In genomic region chr1:90833497-90834087, GRCh38 we compare ENCODE assay signal across 23 cellular contexts.
"Had no signal": no experiment of that assay in that cellular context is flagged by ENCODE, and none has a peak within 500 bp of the region (broad histone marks: within the 10 kb centered on the region; RNA-seq: fewer than 3 reads in every experiment).

No MANE protein-coding gene starts in this region.

- DNase-seq: effector memory CD4-positive, alpha-beta T cell; esophagus squamous epithelium; foreskin fibroblast; head of caudate nucleus; kidney; left cardiac atrium; left ventricle myocardium inferior; lower lobe of right lung; midbrain; occipital lobe; pancreas; stimulated activated CD4-positive, alpha-beta T cell treated with anti-CD3 and anti-CD28 coated beads, Interleukin-4, amount 100 ng/mL, for 1 hour; stimulated activated CD8-positive, alpha-beta memory T cell treated with anti-CD3 and anti-CD28 coated beads, Interleukin-4, amount 100 ng/mL, for 48 hours; stimulated activated naive CD8-positive, alpha-beta T cell treated with anti-CD3 and anti-CD28 coated beads, Interleukin-15, Interleukin-2, amounts not matched to agents 100 U/mL and 50 U/mL, for 24 hours; tibial artery; upper lobe of right lung had no signal

- H3K36me3 ChIP-seq: esophagus squamous epithelium, left ventricle myocardium inferior, lower lobe of right lung, pancreas, prostate gland, tibial artery, upper lobe of right lung, vagina had no signal

- H3K27ac Mint-ChIP-seq: memory B cell; natural killer cell treated with Interleukin-12 subunit alpha and Interleukin-12 subunit beta and Interleukin-15 and Interleukin-18, amount 100 ng/mL, for 72 hours; stimulated activated effector memory CD8-positive, alpha-beta T cell treated with anti-CD3 and anti-CD28 coated beads, Interleukin-12 subunit alpha, Interleukin-12 subunit beta, amount 100 ng/mL, for 72 hours had no signal

- H3K36me3 Mint-ChIP-seq: memory B cell; stimulated activated effector memory CD8-positive, alpha-beta T cell treated with anti-CD3 and anti-CD28 coated beads, Interleukin-12 subunit alpha, Interleukin-12 subunit beta, amount 100 ng/mL, for 72 hours had no signal

- H3K4me3 ChIP-seq: esophagus squamous epithelium, hepatocyte, left ventricle myocardium inferior, lower lobe of right lung, pancreas, prostate gland, smooth muscle cell, tibial artery, upper lobe of right lung, vagina had no signal

- ATAC-seq: left cardiac atrium; lower lobe of right lung; natural killer cell treated with Interleukin-12 subunit alpha and Interleukin-12 subunit beta and Interleukin-15 and Interleukin-18, amount 100 ng/mL, for 72 hours; pancreas; stimulated activated effector memory CD8-positive, alpha-beta T cell treated with anti-CD3 and anti-CD28 coated beads, Interleukin-12 subunit alpha, Interleukin-12 subunit beta, amount 100 ng/mL, for 72 hours; stimulated activated naive CD8-positive, alpha-beta T cell treated with anti-CD3 and anti-CD28 coated beads, Interleukin-15, Interleukin-2, amounts not matched to agents 100 U/mL and 50 U/mL, for 24 hours; upper lobe of right lung had no signal

- H3K4me3 Mint-ChIP-seq: memory B cell; stimulated activated effector memory CD8-positive, alpha-beta T cell treated with anti-CD3 and anti-CD28 coated beads, Interleukin-12 subunit alpha, Interleukin-12 subunit beta, amount 100 ng/mL, for 72 hours had no signal

- H3K27me3 ChIP-seq: pancreas had no signal

- H3K27ac ChIP-seq: esophagus squamous epithelium, hepatocyte, left ventricle myocardium inferior, lower lobe of right lung, pancreas, prostate gland, tibial artery, upper lobe of right lung, vagina had no signal

- H3K9me3 ChIP-seq: esophagus squamous epithelium, left ventricle myocardium inferior, lower lobe of right lung, pancreas, prostate gland, tibial artery, upper lobe of right lung, vagina had no signal

- H3K9me3 Mint-ChIP-seq: memory B cell; natural killer cell treated with Interleukin-12 subunit alpha and Interleukin-12 subunit beta and Interleukin-15 and Interleukin-18, amount 100 ng/mL, for 72 hours; stimulated activated effector memory CD8-positive, alpha-beta T cell treated with anti-CD3 and anti-CD28 coated beads, Interleukin-12 subunit alpha, Interleukin-12 subunit beta, amount 100 ng/mL, for 72 hours had no signal
